ENCODE assay signal across 13 cellular contexts in the genomic region with DNA sequence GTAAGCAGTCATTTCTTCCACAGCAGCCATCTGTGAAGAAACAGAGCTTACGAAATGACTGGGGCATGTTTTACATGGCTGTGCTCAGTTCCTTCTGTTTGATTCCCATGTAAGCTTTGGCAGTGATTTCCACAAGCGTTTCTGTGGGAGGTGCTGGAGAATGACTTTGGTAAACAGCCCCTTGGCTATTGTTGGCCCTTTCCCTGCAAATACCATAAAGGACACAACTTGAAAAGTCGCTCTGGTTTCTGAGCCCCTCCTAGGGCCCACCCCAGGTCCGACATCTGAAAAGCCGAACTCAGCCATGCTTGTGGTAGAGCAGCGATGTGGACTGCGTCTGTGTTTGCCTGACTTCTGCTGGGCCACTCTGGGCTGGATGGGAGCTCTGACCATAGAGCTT. TPM values are rescaled to one million over a fixed set of nuclear protein-coding genes. Genes with fewer than 3 reads are reported as not detected.
DNase-seq lines count a peak whose midpoint lies in the region; ATAC-seq and TF ChIP-seq lines count a peak whose summit lies in the region.
"Had no signal": no experiment of that assay in that cellular context is flagged by ENCODE, and none has a peak within 500 bp of the region (broad histone marks: within the 10 kb centered on the region; RNA-seq: fewer than 3 reads in every experiment).

No MANE protein-coding gene starts in this region.

- H3K9me3 ChIP-seq in body of pancreas (no peaks in the 10 kb centered on the region), gastrocnemius medialis (no peaks in the 10 kb centered on the region)
- H3K9me3 ChIP-seq: colonic mucosa had no signal

- no peaks in the 10 kb centered on the region for H3K4me1 Mint-ChIP-seq in stimulated activated naive B cell treated with anti-CD40 and anti-IgM and Interleukin-4, amounts not matched to agents 10 μg/mL and 1 μg/mL and 100 μg/mL, for 72 hours

- ATAC-seq in body of pancreas = peak; percentile 22
- peak; percentile 37 for ATAC-seq in left ventricle myocardium superior
- ATAC-seq in gastrocnemius medialis = peak in 1 of 2 donors; percentile 24
- ATAC-seq in stimulated activated naive B cell treated with anti-CD40 and anti-IgM and Interleukin-4, amounts not matched to agents 10 μg/mL and 1 μg/mL and 100 μg/mL, for 72 hours (replicated peaks) = no peak

- H3K36me3 Mint-ChIP-seq in stimulated activated naive B cell treated with anti-CD40 and anti-IgM and Interleukin-4, amounts not matched to agents 10 μg/mL and 1 μg/mL and 100 μg/mL, for 72 hours = no peaks in the 10 kb centered on the region
- H3K36me3 Mint-ChIP-seq: activated naive CD8-positive, alpha-beta T cell had no signal

- H3K9me3 Mint-ChIP-seq in stimulated activated naive B cell treated with anti-CD40 and anti-IgM and Interleukin-4, amounts not matched to agents 10 μg/mL and 1 μg/mL and 100 μg/mL, for 72 hours = no peaks in the 10 kb centered on the region

- WGBS in body of pancreas, 2 donors = 43 to 66% methylated on average over 5 to 7 of the region's 7 CpGs

- in situ Hi-C loops in gastrocnemius medialis (cut with MboI; ENCODE audit: low sequenced_read_pairs in 4 of 4) = loop anchor here in 2 of 4 donors (25.0 kb wide), 1 partner anchor 179 kb away; no protein-coding TSS in a partner anchor

- intact Hi-C loops in body of pancreas (cut with DNase I) (no loop called here), left ventricle myocardium superior (cut with micrococcal nuclease) (no loop called here), gastrocnemius medialis (cut with DNase I; ENCODE audit: low total_unique reads) (loop anchor here (2.0 kb wide), 1 partner anchor 181 kb away; no protein-coding TSS in a partner anchor)

- H3K4me3 ChIP-seq in body of pancreas (no peak overlapping the region), gastrocnemius medialis (peak overlapping the region; percentile 12 to 50 (median 28))
- H3K4me3 ChIP-seq: colonic mucosa, SK-N-MC had no signal

- no peaks in the 10 kb centered on the region for H3K27me3 ChIP-seq in body of pancreas
- H3K27me3 ChIP-seq in gastrocnemius medialis = no peaks in the 10 kb centered on the region
- H3K27me3 ChIP-seq: colonic mucosa had no signal

- TF ChIP-seq POLR2A in body of pancreas (IDR thresholded peaks at IDR 0.05) = no peak
- TF ChIP-seq POLR2A in gastrocnemius medialis (IDR thresholded peaks at IDR 0.05) = no peak

- H3K27ac ChIP-seq in body of pancreas = no peak overlapping the region
- peak overlapping the region; percentile 85 to 94 (median 91) for H3K27ac ChIP-seq in gastrocnemius medialis
- H3K27ac ChIP-seq: colonic mucosa, SK-N-MC had no signal

- H3K4me1 ChIP-seq in body of pancreas (no peaks in the 10 kb centered on the region), gastrocnemius medialis (peaks cover 69 to 84% of the 10 kb centered on the region in 2 donors)
- H3K4me1 ChIP-seq: colonic mucosa had no signal

- H3K27me3 Mint-ChIP-seq in stimulated activated naive B cell treated with anti-CD40 and anti-IgM and Interleukin-4, amounts not matched to agents 10 μg/mL and 1 μg/mL and 100 μg/mL, for 72 hours = peaks cover 0 to 10% of the 10 kb centered on the region in 2 donors
- H3K27me3 Mint-ChIP-seq: activated naive CD8-positive, alpha-beta T cell had no signal

- peak; percentile 37 for DNase-seq in AG20443 (ENCODE audit: low spot score)
- DNase-seq in body of pancreas = peak in 1 of 4 donors; percentile 8
- no peak for DNase-seq in left ventricle myocardium superior
- no peak for DNase-seq in gastrocnemius medialis
- no peak for DNase-seq in NCI-H510A (lab: John Stamatoyannopoulos, UW)
- DNase-seq in stimulated activated naive B cell treated with anti-CD40 and anti-IgM and Interleukin-4, amounts not matched to agents 10 μg/mL and 1 μg/mL and 100 μg/mL, for 72 hours = no peak
- DNase-seq in glomerular visceral epithelial cell (ENCODE audit: extremely low spot score) = no peak
- DNase-seq in iPS-NIHi7 (ENCODE audit: extremely low spot score) = no peak
- DNase-seq: activated CD8-positive, alpha-beta memory T cell treated with anti-CD3 and anti-CD28 coated beads, Interleukin-2, amount 50 U/mL, for 48 hours; colonic mucosa; foreskin melanocyte had no signal

- H3K27ac Mint-ChIP-seq in stimulated activated naive B cell treated with anti-CD40 and anti-IgM and Interleukin-4, amounts not matched to agents 10 μg/mL and 1 μg/mL and 100 μg/mL, for 72 hours = no peak overlapping the region
- H3K27ac Mint-ChIP-seq: activated naive CD8-positive, alpha-beta T cell had no signal

- no peaks in the 10 kb centered on the region for H3K36me3 ChIP-seq in body of pancreas (replicated peaks in 1 of 2; ENCODE audit: insufficient read depth in 1 of 2, low read depth in 2 of 2)
- no peaks in the 10 kb centered on the region for H3K36me3 ChIP-seq in gastrocnemius medialis
- H3K36me3 ChIP-seq: colonic mucosa had no signal

- no peak for TF ChIP-seq CTCF in body of pancreas (IDR thresholded peaks at IDR 0.05)
- no peak for TF ChIP-seq CTCF in gastrocnemius medialis (IDR thresholded peaks at IDR 0.05 in 4 of 5, conservative IDR thresholded peaks at IDR 0.05 in 1 of 5)

- H3K4me3 Mint-ChIP-seq in stimulated activated naive B cell treated with anti-CD40 and anti-IgM and Interleukin-4, amounts not matched to agents 10 μg/mL and 1 μg/mL and 100 μg/mL, for 72 hours = no peak overlapping the region
- H3K4me3 Mint-ChIP-seq: activated naive CD8-positive, alpha-beta T cell had no signal

RNA-seq across cellular contexts. Expression of gene LIMCH1, which starts 3.7 kb away (rescaled TPM):
- total RNA-seq in body of pancreas (10 to 100 TPM in 1 of 2 donors, 1 to 10 TPM in 1; 9.3 to 24.1 TPM), left ventricle myocardium superior (232 TPM), gastrocnemius medialis (10 to 100 TPM; 36.2 to 71.4 (median 52.1) TPM)

Comparison
In these comparisons a context has a peak if more than half of its experiments do, and no peak if none do; other contexts are left out.
1. ATAC-seq: peak in body of pancreas (single experiment) and left ventricle myocardium superior (single experiment); none in stimulated activated naive B cell treated with anti-CD40 and anti-IgM and Interleukin-4, amounts not matched to agents 10 μg/mL and 1 μg/mL and 100 μg/mL, for 72 hours (0 of 2).
2. H3K27ac ChIP-seq: peak in gastrocnemius medialis (4 of 4); none in body of pancreas (0 of 4).
3. H3K4me3 ChIP-seq: peak in gastrocnemius medialis (4 of 4); none in body of pancreas (0 of 2).